20 cellular contexts compared by ENCODE assay signal in genomic region chr1:230712470-230712942, GRCh38. TPM values are rescaled to one million over a fixed set of nuclear protein-coding genes. Genes with fewer than 3 reads are reported as not detected.
DNase-seq lines count a peak whose midpoint lies in the region; ATAC-seq, FAIRE-seq and TF ChIP-seq lines count a peak whose summit lies in the region.
"Had no signal": no experiment of that assay in that cellular context is flagged by ENCODE, and none has a peak within 500 bp of the region (broad histone marks: within the 10 kb centered on the region; RNA-seq: fewer than 3 reads in every experiment).

No MANE protein-coding gene starts in this region.

- no peak for TF ChIP-seq POLR2A in heart left ventricle (IDR thresholded peaks at IDR 0.05)
- no peak for TF ChIP-seq POLR2A in stomach (IDR thresholded peaks at IDR 0.05)

- H3T11ph ChIP-seq in H9 (ENCODE audit: low read length): no peak overlapping the region

- intact Hi-C loops in heart left ventricle (cut with DNase I) (loop anchor here in 2 of 10 donors (5.0 kb wide), 2 partner anchors 45 to 60 kb away; no protein-coding TSS in a partner anchor), left cardiac atrium (cut with DNase I) (loop anchor here in 1 of 2 donors (2.0 kb wide), 1 partner anchor 60 kb away; no protein-coding TSS in a partner anchor), kidney (cut with DNase I) (no loop called here), stomach (cut with DNase I; ENCODE audit: low total_unique reads) (no loop called here)

- no peak overlapping the region for H3K23ac ChIP-seq in H9 (ENCODE audit: insufficient read length, low read depth, low read length)

- no peak overlapping the region for H4K8ac ChIP-seq in H9 (replicated peaks; ENCODE audit: insufficient read length, low read depth, low read length)

- no peak overlapping the region for H2BK12ac ChIP-seq in H9 (ENCODE audit: insufficient read length, low read depth, low read length)

- peaks cover 0 to 3% of the 10 kb centered on the region in 2 experiments; a peak in 1 of 5 replicates for H3K9me3 Mint-ChIP-seq in H9
- H3K9me3 Mint-ChIP-seq: HFFc6 had no signal

- H3K18ac ChIP-seq in H9 (ENCODE audit: insufficient read length, low read depth, low read length): no peak overlapping the region

- H3K27ac Mint-ChIP-seq in H9: peak overlapping the region in 1 of 3 experiments; percentile 27; a peak in 1 of 7 replicates
- H3K27ac Mint-ChIP-seq: HFFc6 had no signal

- peaks cover 13 to 20% of the 10 kb centered on the region in 2 experiments for H3K4me1 Mint-ChIP-seq in H9

- TF ChIP-seq EP300 in stomach (IDR thresholded peaks at IDR 0.05): no peak

- no peak overlapping the region for H4K91ac ChIP-seq in H9 (ENCODE audit: insufficient read length, low read depth, low read length)

- no peak overlapping the region for H2AFZ ChIP-seq in H9 (ENCODE audit: low read length)

- no peak for DNase-seq in heart left ventricle
- no peak for DNase-seq in left cardiac atrium
- peak; percentile 89 for DNase-seq in cerebellar cortex (ENCODE audit: low spot score)
- DNase-seq in kidney: no peak
- peak; percentile 59 for DNase-seq in retina
- no peak for DNase-seq in NCI-H510A treated with DMSO at 0.1 percent for 48 hours (lab: John Stamatoyannopoulos, UW)
- DNase-seq in H9: no peak
- no peak for DNase-seq in stomach
- DNase-seq: CD4-positive, alpha-beta memory T cell; DMS79; HFFc6; NCI-H1436; RPMI8226 had no signal

- H2BK20ac ChIP-seq in H9 (ENCODE audit: low read depth, low read length, poor library complexity, severe bottlenecking): no peak overlapping the region

- H3K56ac ChIP-seq in H9 (ENCODE audit: insufficient read length, low read depth, low read length): no peak overlapping the region

- H3K27ac ChIP-seq in heart left ventricle (peak overlapping the region in 9 of 12 donors; percentile 26 to 93 (median 82)), kidney (ENCODE audit: low read depth in 2 of 2, low read length in 2 of 2) (peak overlapping the region in 1 of 2 donors; percentile 11), H9 (ENCODE audit: insufficient read length, low read depth, low read length) (no peak overlapping the region), stomach (no peak overlapping the region)
- H3K27ac ChIP-seq: 22Rv1, KMS-11 had no signal

- H3K9me3 ChIP-seq in heart left ventricle: no peaks in the 10 kb centered on the region
- H3K9me3 ChIP-seq in kidney (ENCODE audit: control insufficient read depth in 1 of 2, low read length in 2 of 2): no peaks in the 10 kb centered on the region
- H3K9me3 ChIP-seq in H9 (ENCODE audit: control insufficient read depth, low read depth, low read length): no peaks in the 10 kb centered on the region
- H3K9me3 ChIP-seq in stomach: no peaks in the 10 kb centered on the region

- H2BK120ac ChIP-seq in H9 (ENCODE audit: low read depth, low read length, poor library complexity, severe bottlenecking): no peak overlapping the region

- H3K27me3 Mint-ChIP-seq in H9 (ENCODE audit: low read depth): peaks cover 16% of the 10 kb centered on the region

- WGBS in heart left ventricle, 4 donors: 73 to 88% (median 86%) methylated on average over 17 of the region's 17 CpGs
- WGBS in H9 (ENCODE audit: extremely low coverage, insufficient read length, low lambda C conversion rate): no CpG with 5 or more reads among the region's 17 CpGs
- WGBS in stomach, 5 donors: 91 to 94% (median 93%) methylated on average over 13 to 17 of the region's 17 CpGs

- H3K27me3 ChIP-seq in heart left ventricle (no peaks in the 10 kb centered on the region), H9 (ENCODE audit: insufficient read depth, low read length) (no peaks in the 10 kb centered on the region), stomach (no peaks in the 10 kb centered on the region)

- H3K4me1 ChIP-seq in heart left ventricle: peaks cover 0 to 54% (median 17%) of the 10 kb centered on the region in 12 donors
- H3K4me1 ChIP-seq in kidney (ENCODE audit: control insufficient read depth in 1 of 2, insufficient read depth in 1 of 2, low read depth in 1 of 2, low read length in 2 of 2): peaks cover 5 to 8% of the 10 kb centered on the region in 2 donors
- no peaks in the 10 kb centered on the region for H3K4me1 ChIP-seq in H9 (ENCODE audit: insufficient read depth, low read length)
- H3K4me1 ChIP-seq in stomach: peaks cover 0 to 14% (median 12%) of the 10 kb centered on the region in 4 donors

- no peak overlapping the region for H2AK5ac ChIP-seq in H9 (ENCODE audit: insufficient read length, low read length)

- H3K9ac ChIP-seq in kidney (ENCODE audit: low read length in 2 of 2) (no peak overlapping the region), H9 (ENCODE audit: extremely low read depth, insufficient read length, low read length) (no peak overlapping the region)
- H3K9ac ChIP-seq: KMS-11 had no signal

- H3K79me1 ChIP-seq in H9 (ENCODE audit: insufficient read depth, low read depth, low read length, poor library complexity, severe bottlenecking): no peaks in the 10 kb centered on the region

- H3K14ac ChIP-seq in H9 (ENCODE audit: insufficient read depth, low read length): no peak overlapping the region

- no peaks in the 10 kb centered on the region for H3K36me3 Mint-ChIP-seq in H9 (ENCODE audit: insufficient read depth in 1 of 3, low read depth in 3 of 3)
- H3K36me3 Mint-ChIP-seq: CD4-positive, alpha-beta memory T cell had no signal

- H3K23me2 ChIP-seq in H9 (ENCODE audit: insufficient read length, low read depth, low read length, poor library complexity, severe bottlenecking): no peaks in the 10 kb centered on the region

- no peak for ATAC-seq in heart left ventricle
- no peak for ATAC-seq in left cardiac atrium

- H3K4me3 Mint-ChIP-seq in H9: no peak overlapping the region
- H3K4me3 Mint-ChIP-seq: CD4-positive, alpha-beta memory T cell; HFFc6 had no signal

- TF ChIP-seq CTCF in heart left ventricle (IDR thresholded peaks at IDR 0.05) (no peak), kidney (IDR thresholded peaks at IDR 0.05; ENCODE audit: borderline replicate concordance, extremely low read depth, insufficient read depth) (no peak), H9 (conservative IDR thresholded peaks at IDR 0.05) (no peak), stomach (IDR thresholded peaks at IDR 0.05) (no peak)

- no peaks in the 10 kb centered on the region for H3K79me2 ChIP-seq in H9 (ENCODE audit: insufficient read depth, low read length)

- H3K36me3 ChIP-seq in heart left ventricle (peaks cover 0 to 20% (median 0%) of the 10 kb centered on the region in 9 donors), kidney (ENCODE audit: control insufficient read depth in 1 of 2, insufficient read depth in 2 of 2, low read length in 2 of 2) (no peaks in the 10 kb centered on the region), stomach (no peaks in the 10 kb centered on the region)

- H4K5ac ChIP-seq in H9 (ENCODE audit: insufficient read length, low read depth, low read length): no peak overlapping the region

- H4K20me1 ChIP-seq in H9 (ENCODE audit: control insufficient read depth, insufficient read depth, insufficient read length): no peaks in the 10 kb centered on the region

- H2BK15ac ChIP-seq in H9 (ENCODE audit: low read depth, low read length): no peak overlapping the region

- H3K4me2 ChIP-seq in H9 (ENCODE audit: insufficient read depth, insufficient read length, low read length): no peak overlapping the region
- H3K4me2 ChIP-seq: KMS-11 had no signal

- no peak overlapping the region for H2BK5ac ChIP-seq in H9 (ENCODE audit: insufficient read length, low read length)

- FAIRE-seq in kidney (lab: Jason Lieb, UNC): no peak
- FAIRE-seq: D721Med, G401.6 had no signal

- no peak overlapping the region for H3K4ac ChIP-seq in H9 (ENCODE audit: low read depth, low read length)

- H3K4me3 ChIP-seq in heart left ventricle: peak overlapping the region in 10 of 12 donors; percentile 43 to 76 (median 54)
- H3K4me3 ChIP-seq in kidney (ENCODE audit: low read length in 2 of 2): peak overlapping the region; percentile 57 to 63
- no peak overlapping the region for H3K4me3 ChIP-seq in stomach

RNA-seq across cellular contexts. Expression of gene AGT, which starts 1.4 kb away (rescaled TPM):
- total RNA-seq in heart left ventricle (100 to 1,000 TPM in 1 of 9 donors, 10 to 100 TPM in 8; 37.1 to 182 (median 69.8) TPM), left cardiac atrium (100 to 1,000 TPM; 102 to 130 TPM), kidney (30.1 TPM), H9 (2021) (not detected in 2 replicates), stomach (1 to 10 TPM in 2 of 5 donors, under 1 TPM in 1, not detected in 2; 0.29 to 9.9 (median 3.7) TPM)
- polyA plus RNA-seq in heart left ventricle (10 to 100 TPM; 44.2 to 72.5 TPM), kidney (ENCODE audit: insufficient read depth, low read depth, low replicate concordance) (65.1 TPM), stomach (1 to 10 TPM in 2 of 3 donors, under 1 TPM in 1; 0.65 to 8.1 (median 4.0) TPM)
- total RNA-seq: CD4-positive, alpha-beta memory T cell; M059J; NCI-H460 had no signal
- polyA plus RNA-seq: CD4-positive, alpha-beta memory T cell had no signal

RNA-seq across cellular contexts. Expression of gene CAPN9, which starts 34.7 kb away (rescaled TPM):
- total RNA-seq in heart left ventricle: under 1 TPM in 3 of 9 donors, not detected in 6; 0.12 to 0.31 (median 0.22) TPM
- polyA plus RNA-seq in heart left ventricle: under 1 TPM in 1 of 2 donors, not detected in 1; 0.04 TPM
- total RNA-seq in left cardiac atrium: under 1 TPM; 0.18 to 0.24 TPM
- total RNA-seq in kidney: 0.41 TPM
- polyA plus RNA-seq in kidney (ENCODE audit: insufficient read depth, low read depth, low replicate concordance): not detected
- 0.22 TPM in 1 of 2 replicates, not detected in the other for total RNA-seq in H9 (2021)
- 10 to 100 TPM; 29.5 to 68.3 (median 53.8) TPM for total RNA-seq in stomach
- 10 to 100 TPM in 2 of 3 donors, 1 to 10 TPM in 1; 2.6 to 48.3 (median 14.7) TPM for polyA plus RNA-seq in stomach
- total RNA-seq: CD4-positive, alpha-beta memory T cell; HFFc6; M059J had no signal
- polyA plus RNA-seq: BJ had no signal

Comparison
In these comparisons a context has a peak if more than half of its experiments do, and no peak if none do; other contexts are left out.
1. DNase-seq: peak in cerebellar cortex (single experiment) and retina (single experiment); none in heart left ventricle (0 of 5), left cardiac atrium (single experiment), kidney (single experiment), NCI-H510A treated with DMSO at 0.1 percent for 48 hours (single experiment), H9 (single experiment) and stomach (single experiment).
2. H3K27ac ChIP-seq: peak in heart left ventricle (9 of 12); none in H9 (single experiment) and stomach (0 of 5).
3. H3K4me3 ChIP-seq: peak in heart left ventricle (10 of 12) and kidney (2 of 2); none in stomach (0 of 4).
4. RNA of gene CAPN9, which starts 34.7 kb away (total RNA-seq): 29.5 to 68.3 TPM in stomach; 0.41 TPM in kidney (single experiment), 0.18 to 0.24 TPM in left cardiac atrium, 0.22 TPM in H9 and 0.12 to 0.31 TPM in heart left ventricle; every median in the first group is over 10 times any median in the second.